Comparison of ENCODE assay signal across 12 cellular contexts in genomic region chrX:120158313-120158712, GRCh38. TPM values are rescaled to one million over a fixed set of nuclear protein-coding genes. Genes with fewer than 3 reads are reported as not detected.
"Had no signal": no experiment of that assay in that cellular context is flagged by ENCODE, and none has a peak within 500 bp of the region (broad histone marks: within the 10 kb centered on the region; RNA-seq: fewer than 3 reads in every experiment).

A gene with protein sequence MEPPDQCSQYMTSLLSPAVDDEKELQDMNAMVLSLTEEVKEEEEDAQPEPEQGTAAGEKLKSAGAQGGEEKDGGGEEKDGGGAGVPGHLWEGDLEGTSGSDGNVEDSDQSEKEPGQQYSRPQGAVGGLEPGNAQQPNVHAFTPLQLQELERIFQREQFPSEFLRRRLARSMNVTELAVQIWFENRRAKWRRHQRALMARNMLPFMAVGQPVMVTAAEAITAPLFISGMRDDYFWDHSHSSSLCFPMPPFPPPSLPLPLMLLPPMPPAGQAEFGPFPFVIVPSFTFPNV (plus strand): TSS chrX:120158613. CDS start chrX:120158751, 138 bp downstream.

RNA-seq across cellular contexts. Expression of the gene that starts here (rescaled TPM):
- total RNA-seq: activated B cell treated with CpG ODN at 0.5 μM for 24 hours; activated CD4-positive, alpha-beta memory T cell treated with anti-CD3 and anti-CD28 coated beads for 36 hours; activated CD4-positive, alpha-beta memory T cell treated with anti-CD3 and anti-CD28 coated beads, Interleukin-2, amount 10 ng/mL, durations not matched to agents 7 days and 5 days; activated CD4-positive, alpha-beta T cell treated with anti-CD3 and anti-CD28 coated beads for 36 hours; activated CD4-positive, alpha-beta T cell treated with anti-CD3 and anti-CD28 coated beads, Interleukin-2, amount 10 ng/mL, durations not matched to agents 24 days and 14 days; activated CD4-positive, alpha-beta T cell treated with anti-CD3 and anti-CD28 coated beads, Interleukin-2, amount 10 ng/mL, durations not matched to agents 7 days and 5 days; activated CD8-positive, alpha-beta memory T cell treated with anti-CD3 and anti-CD28 coated beads for 36 hours; activated CD8-positive, alpha-beta memory T cell treated with anti-CD3 and anti-CD28 coated beads, Interleukin-2, amount 10 ng/mL, durations not matched to agents 7 days and 5 days; activated CD8-positive, alpha-beta T cell treated with anti-CD3 and anti-CD28 coated beads for 36 hours; activated CD8-positive, alpha-beta T cell treated with anti-CD3 and anti-CD28 coated beads, Interleukin-2, amount 10 ng/mL, durations not matched to agents 7 days and 5 days; T-helper 1 cell treated with Interleukin-12 subunit alpha and Interleukin-12 subunit beta and Interleukin-4 antibody, amounts not matched to agents 30 ng/mL and 1 ng/mL, for 36 hours; T-helper 2 cell treated with Interferon-gamma antibody and Interleukin-4, amounts not matched to agents 100 ng/mL and 5 ng/mL, for 36 hours had no signal
